1 cellular context compared by ENCODE assay signal in genomic region chr22:20561882-20562281, GRCh38.
A peak's percentile ranks its signal among the peaks of the same experiment; 100 is the strongest.
TF ChIP-seq lines count a peak whose summit lies in the region.

No MANE protein-coding gene starts in this region.

TF ChIP-seq in K562, 482 proteins besides CTCF, POLR2A, EP300 and RAD21:
- TF ChIP-seq FOXJ3 (CRISPR knock-in tag; IDR thresholded peaks at IDR 0.05), result peak; percentile 69
- peak; percentile 85; the same call in 1 of the 2 replicates for TF ChIP-seq RREB1 (CRISPR knock-in tag; IDR thresholded peaks at IDR 0.05)
- TF ChIP-seq KLF6 (CRISPR knock-in tag; IDR thresholded peaks at IDR 0.05; ENCODE audit: borderline replicate concordance), result no peak
- peak; percentile 75; the same call in 1 of the 2 replicates for TF ChIP-seq OTX1 (CRISPR knock-in tag; IDR thresholded peaks at IDR 0.05)
- TF ChIP-seq ZNF165 (CRISPR knock-in tag; IDR thresholded peaks at IDR 0.05; ENCODE audit: borderline replicate concordance), result peak; percentile 60; the same call in 1 of the 2 replicates
- TF ChIP-seq ZNF695 (CRISPR knock-in tag; IDR thresholded peaks at IDR 0.05), result no peak
- peak; percentile 33; the same call in 1 of the 2 replicates for TF ChIP-seq ETV5 (CRISPR knock-in tag; IDR thresholded peaks at IDR 0.05; ENCODE audit: low read depth)
- TF ChIP-seq ZBTB26 (CRISPR knock-in tag; IDR thresholded peaks at IDR 0.05), result 0 out of 2 replicates have a peak, but pooled peaks have one; percentile 28
- TF ChIP-seq ZBTB11 (CRISPR knock-in tag; IDR thresholded peaks at IDR 0.05), result 0 out of 6 replicates have a peak, but pooled peaks of 1 of the 3 experiments have one; percentile 19
- peak; percentile 75; the same call in 1 of the 2 replicates for TF ChIP-seq ZNF277 (CRISPR knock-in tag; IDR thresholded peaks at IDR 0.05; ENCODE audit: borderline replicate concordance)
- TF ChIP-seq HOMEZ (CRISPR knock-in tag; IDR thresholded peaks at IDR 0.05), result 0 out of 2 replicates have a peak, but pooled peaks have one; percentile 44
- peak; percentile 24; the same call in 1 of the 2 replicates for TF ChIP-seq MTF1 (CRISPR knock-in tag; IDR thresholded peaks at IDR 0.05; ENCODE audit: borderline replicate concordance)
- no peak for TF ChIP-seq POLR2B (IDR thresholded peaks at IDR 0.05; ENCODE audit: low read depth, partially characterized antibody)
- peak; percentile 64 for TF ChIP-seq ZNF583 (CRISPR knock-in tag; IDR thresholded peaks at IDR 0.05)
- 0 out of 2 replicates have a peak, but pooled peaks have one; percentile 27 for TF ChIP-seq ZNF324 (CRISPR knock-in tag; IDR thresholded peaks at IDR 0.05)
- TF ChIP-seq PPARD (CRISPR knock-in tag; IDR thresholded peaks at IDR 0.05), result peak; percentile 36; the same call in 1 of the 2 replicates
- TF ChIP-seq ZBTB17 (CRISPR knock-in tag; IDR thresholded peaks at IDR 0.05), result 0 out of 2 replicates have a peak, but pooled peaks have one; percentile 32
- TF ChIP-seq ZNF133 (CRISPR knock-in tag; IDR thresholded peaks at IDR 0.05), result 0 out of 2 replicates have a peak, but pooled peaks have one; percentile 70
- 0 out of 2 replicates have a peak, but pooled peaks have one; percentile 39 for TF ChIP-seq ELF4 (CRISPR knock-in tag; IDR thresholded peaks at IDR 0.05)
- 0 out of 2 replicates have a peak, but pooled peaks have one; percentile 36 for TF ChIP-seq NR2F6 (CRISPR knock-in tag; IDR thresholded peaks at IDR 0.05)
- TF ChIP-seq BCOR (IDR thresholded peaks at IDR 0.05), result no peak
- peak; percentile 26; the same call in 1 of the 2 replicates for TF ChIP-seq MAFF (IDR thresholded peaks at IDR 0.05; ENCODE audit: low read length)
- peak; percentile 69; the same call in 1 of the 2 replicates for TF ChIP-seq CBFB (CRISPR knock-in tag; IDR thresholded peaks at IDR 0.05)
- peak; percentile 78; the same call in 1 of the 2 replicates for TF ChIP-seq NR4A1 (CRISPR knock-in tag; IDR thresholded peaks at IDR 0.05)
- no peak for TF ChIP-seq NR4A1 (tag; IDR thresholded peaks at IDR 0.05)
- peak; percentile 74 for TF ChIP-seq CEBPB (tag; IDR thresholded peaks at IDR 0.05)
- TF ChIP-seq E2F3 (CRISPR knock-in tag; IDR thresholded peaks at IDR 0.05), result 0 out of 2 replicates have a peak, but pooled peaks have one; percentile 38
- no peak for TF ChIP-seq MCM7 (IDR thresholded peaks at IDR 0.05)
- TF ChIP-seq FOXJ2 (tag; IDR thresholded peaks at IDR 0.05), result 0 out of 2 replicates have a peak, but pooled peaks have one; percentile 13
- TF ChIP-seq MAFG (tag; conservative IDR thresholded peaks at IDR 0.05), result peak; percentile 54
- TF ChIP-seq MAZ (CRISPR knock-in tag; conservative IDR thresholded peaks at IDR 0.05 in 1 of 2, IDR thresholded peaks at IDR 0.05 in 1 of 2), result no peak; a peak in 1 of 4 replicates
- 0 out of 2 replicates have a peak, but pooled peaks have one; percentile 13 for TF ChIP-seq ZBTB12 (CRISPR knock-in tag; IDR thresholded peaks at IDR 0.05)
- no peak for TF ChIP-seq ID3 (CRISPR knock-in tag; IDR thresholded peaks at IDR 0.05)
- no peak for TF ChIP-seq ID3 (tag; IDR thresholded peaks at IDR 0.05)
- TF ChIP-seq ZNF354B (CRISPR knock-in tag; IDR thresholded peaks at IDR 0.05), result peak; percentile 51; the same call in 1 of the 2 replicates
- TF ChIP-seq ZNF311 (CRISPR knock-in tag; IDR thresholded peaks at IDR 0.05), result 0 out of 2 replicates have a peak, but pooled peaks have one; percentile 13
- TF ChIP-seq TCF3 (CRISPR knock-in tag; IDR thresholded peaks at IDR 0.05), result peak; percentile 17; the same call in 1 of the 2 replicates
- TF ChIP-seq HIVEP1 (CRISPR knock-in tag; IDR thresholded peaks at IDR 0.05), result 0 out of 2 replicates have a peak, but pooled peaks have one; percentile 43
- TF ChIP-seq CEBPG (CRISPR knock-in tag; IDR thresholded peaks at IDR 0.05), result no peak
- TF ChIP-seq CEBPG (tag; conservative IDR thresholded peaks at IDR 0.05 in 1 of 2, IDR thresholded peaks at IDR 0.05 in 1 of 2), result peak in 1 of 2 experiments; percentile 83; a peak in 2 of 4 replicates
- no peak for TF ChIP-seq ZNF668 (CRISPR knock-in tag; IDR thresholded peaks at IDR 0.05)
- peak; percentile 47; the same call in 1 of the 2 replicates for TF ChIP-seq JUNB (CRISPR knock-in tag; conservative IDR thresholded peaks at IDR 0.05)
